In genomic region chr4:70705146-70705855, GRCh38 we compare ENCODE assay signal across 8 cellular contexts. TPM values are rescaled to one million over a fixed set of nuclear protein-coding genes. Genes with fewer than 3 reads are reported as not detected.
DNase-seq lines count a peak whose midpoint lies in the region; ATAC-seq and TF ChIP-seq lines count a peak whose summit lies in the region.

No MANE protein-coding gene starts in this region.

- H3K9ac ChIP-seq in colonic mucosa (ENCODE audit: low read depth in 2 of 2, low read length in 2 of 2) = peak overlapping the region; percentile 75 to 93

- intact Hi-C loops in colonic mucosa (cut with DNase I) = no loop called here

- CTCF ChIA-PET in AG04449 (lab: Yijun Ruan, JAX) = interaction anchor here (1.5 to 3.7 kb wide), 6 partner anchors 10 to 53 kb away, joined by 4 to 31 read pairs (median 8); partner anchors contain the start of gene UTP3

- no peak for TF ChIP-seq CTCF in AG04449 (IDR thresholded peaks at IDR 0.05; ENCODE audit: insufficient read depth, low read length, missing control alignments)
- TF ChIP-seq CTCF in colonic mucosa (IDR thresholded peaks at IDR 0.05) = no peak

- ATAC-seq in GM18858 (IDR thresholded peaks at IDR 0.05; ENCODE audit: unreplicated experiment) (peak; percentile 46), HG03039 (IDR thresholded peaks at IDR 0.05; ENCODE audit: unreplicated experiment) (peak; percentile 59), left lobe of liver (peak; percentile 78)

- H3K4me3 ChIP-seq in AG04449 (ENCODE audit: low read depth, low read length) (peak overlapping the region; percentile 69), colonic mucosa (peak overlapping the region; percentile 84)

- no peak for DNase-seq in AG04449 (ENCODE audit: low read depth, low spot score)
- peak; percentile 11 for DNase-seq in NCI-H2196 treated with DMSO at 0.1 percent for 48 hours (lab: John Stamatoyannopoulos, UW; ENCODE audit: unreplicated experiment)
- peak; percentile 71 for DNase-seq in activated CD4-positive, alpha-beta T cell treated with anti-CD3 and anti-CD28 coated beads for 4 hours
- DNase-seq in colonic mucosa = peak; percentile 74
- peak; percentile 81 for DNase-seq in left lobe of liver (ENCODE audit: low spot score)
- peak; percentile 52 for DNase-seq in stimulated activated CD4-positive, alpha-beta T cell treated with anti-CD3 and anti-CD28 coated beads, Interleukin-2, amount 100 ng/mL, for 4 hours (ENCODE audit: low read depth)

- POLR2A ChIA-PET in AG04449 (lab: Yijun Ruan, JAX) = interaction anchor here (0.6 to 1.4 kb wide), 6 partner anchors 9 to 304 kb away, joined by 3 to 6 read pairs (median 3); partner anchors contain the start of genes GRSF1 and MOB1B

- no peaks in the 10 kb centered on the region for H3K4me1 ChIP-seq in colonic mucosa

- H3K36me3 ChIP-seq in colonic mucosa = no peaks in the 10 kb centered on the region

- H3K27ac ChIP-seq in colonic mucosa = peak overlapping the region; percentile 94

- H3K27me3 ChIP-seq in colonic mucosa = no peaks in the 10 kb centered on the region

- no peaks in the 10 kb centered on the region for H3K9me3 ChIP-seq in colonic mucosa

RNA-seq across cellular contexts. Expression of gene RUFY3, which starts 16.5 kb away (rescaled TPM):
- total RNA-seq in colonic mucosa (10 to 100 TPM; 28.8 to 29.4 TPM), left lobe of liver (30.1 TPM)

RNA-seq across cellular contexts. Expression of gene UTP3, which starts 17.0 kb away (rescaled TPM):
- total RNA-seq in colonic mucosa (10 to 100 TPM; 20.0 to 22.8 TPM), left lobe of liver (11.5 TPM)

RNA-seq across cellular contexts. Expression of gene JCHAIN, which starts 39.0 kb away (rescaled TPM):
- total RNA-seq in colonic mucosa = 100 to 1,000 TPM; 392 to 396 TPM
- 8.0 TPM for total RNA-seq in left lobe of liver

Comparison
In these comparisons a context has a peak if more than half of its experiments do, and no peak if none do; other contexts are left out.
1. RNA of gene JCHAIN, which starts 39.0 kb away (total RNA-seq): 392 to 396 TPM in colonic mucosa; 8.0 TPM in left lobe of liver (single experiment); every median in the first group is over 10 times any median in the second.
2. Peak in every context shown above with its lines, with median percentiles within 50 percentile points of each other: ATAC-seq.